ENCODE assay signal across 17 cellular contexts in genomic region chr12:94660436-94660835, GRCh38. TPM values are rescaled to one million over a fixed set of nuclear protein-coding genes. Genes with fewer than 3 reads are reported as not detected.
DNase-seq lines count a peak whose midpoint lies in the region; FAIRE-seq and TF ChIP-seq lines count a peak whose summit lies in the region.
"Had no signal": no experiment of that assay in that cellular context is flagged by ENCODE, and none has a peak within 500 bp of the region (broad histone marks: within the 10 kb centered on the region; RNA-seq: fewer than 3 reads in every experiment).

No MANE protein-coding gene starts in this region.

- H3K9ac ChIP-seq in keratinocyte (ENCODE audit: control insufficient read depth, extremely low read depth, insufficient read depth, low read length) = no peak overlapping the region
- H3K9ac ChIP-seq: BLaER1 treated with 17β-estradiol and CSF1 and Interleukin-3, amounts not matched to agents 10 nM and 100 nM had no signal

- H3K27me3 Mint-ChIP-seq in activated naive CD4-positive, alpha-beta T cell treated with anti-CD3 and anti-CD28 coated beads, Interleukin-2, amount 10 ng/mL, durations not matched to agents 7 days and 5 days = peaks cover 16% of the 10 kb centered on the region

- H3K27me3 ChIP-seq in keratinocyte (ENCODE audit: control insufficient read depth, extremely low read depth, insufficient read depth, low read length) (no peaks in the 10 kb centered on the region), left ventricle myocardium inferior (ENCODE audit: low read depth) (no peaks in the 10 kb centered on the region)
- H3K27me3 ChIP-seq: BLaER1 treated with 17β-estradiol and CSF1 and Interleukin-3, amounts not matched to agents 10 nM and 100 nM had no signal

- no peaks in the 10 kb centered on the region for H3K9me3 Mint-ChIP-seq in activated naive CD4-positive, alpha-beta T cell treated with anti-CD3 and anti-CD28 coated beads, Interleukin-2, amount 10 ng/mL, durations not matched to agents 7 days and 5 days
- H3K9me3 Mint-ChIP-seq: CD4-positive, alpha-beta T cell had no signal

- no peak for TF ChIP-seq CTCF in keratinocyte (optimal IDR thresholded peaks at IDR 0.05 in 1 of 3, IDR thresholded peaks at IDR 0.05 in 1 of 3, conservative IDR thresholded peaks at IDR 0.05 in 1 of 3; ENCODE audit: extremely low read depth in 1 of 3, insufficient read depth in 2 of 3, low read length in 3 of 3)
- TF ChIP-seq CTCF in left ventricle myocardium inferior (IDR thresholded peaks at IDR 0.05; ENCODE audit: borderline replicate concordance) = no peak

- no peaks in the 10 kb centered on the region for H3K79me2 ChIP-seq in keratinocyte (ENCODE audit: control insufficient read depth, insufficient read depth, low read length)

- CTCF ChIA-PET in activated naive CD4-positive, alpha-beta T cell treated with anti-CD3 and anti-CD28 coated beads, Interleukin-2, amount 10 ng/mL, durations not matched to agents 7 days and 5 days (lab: Charles Lee) = no interaction called here

- no peaks in the 10 kb centered on the region for H3K9me1 ChIP-seq in keratinocyte (ENCODE audit: control insufficient read depth, extremely low read depth, insufficient read depth, low read length)

- no peaks in the 10 kb centered on the region for H3K9me3 ChIP-seq in keratinocyte (ENCODE audit: control insufficient read depth, low read depth, low read length)
- H3K9me3 ChIP-seq in left ventricle myocardium inferior (replicated peaks) = no peaks in the 10 kb centered on the region
- H3K9me3 ChIP-seq: BLaER1 treated with 17β-estradiol and CSF1 and Interleukin-3, amounts not matched to agents 10 nM and 100 nM; HAP-1 had no signal

- peak overlapping the region; percentile 69 for H3K27ac ChIP-seq in epithelial cell of prostate
- peak overlapping the region; percentile 47 for H3K27ac ChIP-seq in keratinocyte (ENCODE audit: control insufficient read depth, insufficient read depth, low read length)
- no peak overlapping the region for H3K27ac ChIP-seq in left ventricle myocardium inferior (replicated peaks)
- H3K27ac ChIP-seq: BLaER1 treated with 17β-estradiol and CSF1 and Interleukin-3, amounts not matched to agents 10 nM and 100 nM; HL-60 had no signal

- H2AFZ ChIP-seq in keratinocyte (ENCODE audit: control insufficient read depth, low read length) = no peak overlapping the region

- DNase-seq in HCEC 1CT = peak; percentile 18
- peak; percentile 81 for DNase-seq in NCI-H526 treated with DMSO at 0.1 percent for 48 hours (lab: John Stamatoyannopoulos, UW)
- DNase-seq in epithelial cell of prostate (ENCODE audit: low read depth, low spot score) = peak; percentile 97
- peak; percentile 84 for DNase-seq in keratinocyte (ENCODE audit: low read depth, low spot score)
- DNase-seq in activated naive CD4-positive, alpha-beta T cell treated with anti-CD3 and anti-CD28 coated beads, Interleukin-2, amount 10 ng/mL, durations not matched to agents 7 days and 5 days = no peak
- DNase-seq in left ventricle myocardium inferior = no peak
- DNase-seq in NCI-H146 (lab: John Stamatoyannopoulos, UW) = no peak
- no peak for DNase-seq in DMS79 treated with DMSO at 0.1 percent for 48 hours (lab: John Stamatoyannopoulos, UW)
- DNase-seq: ACHN; CD4-positive, alpha-beta T cell; DMS79; EL had no signal

- FAIRE-seq in keratinocyte (lab: Jason Lieb, UNC) = peak; percentile 84
- FAIRE-seq: G401.6, H1 had no signal

- H3K4me2 ChIP-seq in keratinocyte (ENCODE audit: control insufficient read depth, extremely low read depth, insufficient read depth, low read depth, low read length) = peak overlapping the region; percentile 40
- H3K4me2 ChIP-seq: BLaER1 treated with 17β-estradiol and CSF1 and Interleukin-3, amounts not matched to agents 10 nM and 100 nM had no signal

- H4K20me1 ChIP-seq in keratinocyte (ENCODE audit: control insufficient read depth, extremely low read depth, insufficient read depth, low read length) = no peaks in the 10 kb centered on the region
- H4K20me1 ChIP-seq: BLaER1 treated with 17β-estradiol and CSF1 and Interleukin-3, amounts not matched to agents 10 nM and 100 nM had no signal

- H3K4me1 ChIP-seq in keratinocyte (ENCODE audit: control insufficient read depth, extremely low read depth, insufficient read depth, low read length) (peaks cover 28% of the 10 kb centered on the region), left ventricle myocardium inferior (peaks cover 5% of the 10 kb centered on the region)
- H3K4me1 ChIP-seq: HAP-1 had no signal

- dilution Hi-C loops in keratinocyte (cut with MboI; ENCODE audit: extremely low pct_ligation_motif_present, low sequenced_read_pairs) = no loop called here

- intact Hi-C loops in left ventricle myocardium inferior (cut with micrococcal nuclease) = no loop called here

- no peak overlapping the region for H3K27ac Mint-ChIP-seq in activated naive CD4-positive, alpha-beta T cell treated with anti-CD3 and anti-CD28 coated beads, Interleukin-2, amount 10 ng/mL, durations not matched to agents 7 days and 5 days
- H3K27ac Mint-ChIP-seq: CD4-positive, alpha-beta T cell had no signal

- H3K4me3 Mint-ChIP-seq in activated naive CD4-positive, alpha-beta T cell treated with anti-CD3 and anti-CD28 coated beads, Interleukin-2, amount 10 ng/mL, durations not matched to agents 7 days and 5 days = no peak overlapping the region
- H3K4me3 Mint-ChIP-seq: CD4-positive, alpha-beta T cell had no signal

- no peaks in the 10 kb centered on the region for H3K36me3 Mint-ChIP-seq in activated naive CD4-positive, alpha-beta T cell treated with anti-CD3 and anti-CD28 coated beads, Interleukin-2, amount 10 ng/mL, durations not matched to agents 7 days and 5 days

- H3K4me1 Mint-ChIP-seq in activated naive CD4-positive, alpha-beta T cell treated with anti-CD3 and anti-CD28 coated beads, Interleukin-2, amount 10 ng/mL, durations not matched to agents 7 days and 5 days = no peaks in the 10 kb centered on the region

- no peaks in the 10 kb centered on the region for H3K36me3 ChIP-seq in keratinocyte (ENCODE audit: control insufficient read depth in 2 of 2, extremely low read depth in 1 of 2, insufficient read depth in 2 of 2, low read length in 2 of 2)
- no peaks in the 10 kb centered on the region for H3K36me3 ChIP-seq in left ventricle myocardium inferior
- H3K36me3 ChIP-seq: BLaER1 treated with 17β-estradiol and CSF1 and Interleukin-3, amounts not matched to agents 10 nM and 100 nM; HAP-1 had no signal

- H3K4me3 ChIP-seq in keratinocyte (ENCODE audit: control insufficient read depth in 2 of 3, extremely low read depth in 1 of 3, insufficient read depth in 2 of 3, low read depth in 1 of 3, low read length in 3 of 3) (no peak overlapping the region), left ventricle myocardium inferior (no peak overlapping the region)
- H3K4me3 ChIP-seq: BLaER1 treated with 17β-estradiol and CSF1 and Interleukin-3, amounts not matched to agents 10 nM and 100 nM; HAP-1 had no signal

RNA-seq across cellular contexts. Expression of gene TMCC3, which starts 10.1 kb away (rescaled TPM):
- 14.8 to 20.0 TPM (median 18.9 TPM) in 3 replicates for polyA plus RNA-seq in keratinocyte
- polyA plus RNA-seq in keratinocyte (2011; ENCODE audit: low read depth) = 18.4 TPM
- polyA plus RNA-seq in keratinocyte (2011; cell fraction: cytosol; rRNA removed) = 11.2 and 16.9 TPM in 2 replicates
- polyA plus RNA-seq in keratinocyte (2011; cell fraction: nucleus; rRNA removed) = 18.9 and 20.8 TPM in 2 replicates
- 9.0 and 14.8 TPM in 2 replicates for polyA plus RNA-seq in keratinocyte (2012; ENCODE audit: low replicate concordance)
- 13.6 to 31.9 TPM (median 21.9 TPM) in 3 replicates for polyA minus RNA-seq in keratinocyte
- polyA minus RNA-seq in keratinocyte (2011; cell fraction: cytosol; rRNA and poly(A)+ RNA removed) = 10.6 TPM
- polyA minus RNA-seq in keratinocyte (2011; cell fraction: nucleus; rRNA and poly(A)+ RNA removed) = 16.7 and 35.9 TPM in 2 replicates
- 1.7 TPM for total RNA-seq in left ventricle myocardium inferior

Comparison
In these comparisons a context has a peak if more than half of its experiments do, and no peak if none do; other contexts are left out.
1. DNase-seq: peak in HCEC 1CT (single experiment), NCI-H526 treated with DMSO at 0.1 percent for 48 hours (single experiment), epithelial cell of prostate (single experiment) and keratinocyte (single experiment); none in activated naive CD4-positive, alpha-beta T cell treated with anti-CD3 and anti-CD28 coated beads, Interleukin-2, amount 10 ng/mL, durations not matched to agents 7 days and 5 days (single experiment), left ventricle myocardium inferior (single experiment), NCI-H146 (single experiment) and DMS79 treated with DMSO at 0.1 percent for 48 hours (single experiment).